In the genomic region with DNA sequence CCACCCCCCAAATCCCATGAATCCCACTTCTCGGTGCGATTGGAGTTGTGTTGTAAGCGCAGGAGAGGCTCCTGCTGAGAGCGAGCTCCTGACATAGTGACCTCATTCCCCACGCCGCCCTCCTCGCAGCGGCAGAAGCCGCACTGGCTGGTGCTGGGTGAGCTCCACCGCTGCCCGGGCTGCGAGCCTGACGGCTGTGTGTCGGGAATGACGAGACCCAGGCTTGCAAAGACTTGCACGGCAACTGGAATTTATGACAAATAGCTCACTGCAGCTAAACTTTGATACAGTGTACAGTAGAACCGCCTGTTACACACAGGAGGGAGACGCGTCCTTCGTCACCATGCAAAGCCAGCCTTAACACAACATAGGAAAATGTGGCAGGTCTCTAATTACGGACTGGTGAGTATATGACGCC, we compare ENCODE assay signal across 8 cellular contexts.
DNase-seq lines count a peak whose midpoint lies in the region; ATAC-seq and TF ChIP-seq lines count a peak whose summit lies in the region.

No MANE protein-coding gene starts in this region.

- no peaks in the 10 kb centered on the region for H3K9me3 ChIP-seq in left ventricle myocardium inferior (replicated peaks)

- H3K4me3 ChIP-seq in left ventricle myocardium inferior (peak overlapping the region; percentile 66), rectal smooth muscle tissue (ENCODE audit: low read length) (peak overlapping the region; percentile 59)

- H3K9ac ChIP-seq in rectal smooth muscle tissue (ENCODE audit: low read length) = no peak overlapping the region

- intact Hi-C loops in left ventricle myocardium inferior (cut with micrococcal nuclease) = no loop called here

- DNase-seq in HEK293T (ENCODE audit: extremely low spot score) (peak; percentile 58), left ventricle myocardium inferior (peak; percentile 77), NCI-H1048 (lab: John Stamatoyannopoulos, UW) (no peak)

- CTCF ChIA-PET in HEK293T (lab: Yijun Ruan, JAX) = interaction anchor here (1.3 kb wide), 1 partner anchor 113 kb away, joined by 6 read pairs; no protein-coding TSS in a partner anchor

- no peak for TF ChIP-seq CTCF in VCaP (conservative IDR thresholded peaks at IDR 0.05)
- no peak for TF ChIP-seq CTCF in left ventricle myocardium inferior (IDR thresholded peaks at IDR 0.05; ENCODE audit: borderline replicate concordance)

- H3K27me3 ChIP-seq in left ventricle myocardium inferior (ENCODE audit: low read depth) (no peaks in the 10 kb centered on the region), rectal smooth muscle tissue (ENCODE audit: control insufficient read depth, insufficient read depth, low read length) (no peaks in the 10 kb centered on the region)

- H3K4me1 ChIP-seq in left ventricle myocardium inferior = peaks cover 73% of the 10 kb centered on the region
- peaks cover 11% of the 10 kb centered on the region for H3K4me1 ChIP-seq in rectal smooth muscle tissue (ENCODE audit: control insufficient read depth, insufficient read depth, low read length)

- H3K27ac ChIP-seq in VCaP = peak overlapping the region; percentile 74
- peak overlapping the region; percentile 94 for H3K27ac ChIP-seq in left ventricle myocardium inferior (replicated peaks)
- H3K27ac ChIP-seq in rectal smooth muscle tissue (ENCODE audit: low read depth, low read length) = peak overlapping the region; percentile 75

- POLR2A ChIA-PET in HEK293T (lab: Yijun Ruan, JAX) = interaction anchor here (0.6 to 4.7 kb wide), 20 partner anchors 8 to 747 kb away, joined by 3 to 43 read pairs (median 3); partner anchors contain the start of genes CENPU and STOX2

- ATAC-seq in GM21717 (IDR thresholded peaks at IDR 0.05; ENCODE audit: unreplicated experiment) = no peak
- no peak for ATAC-seq in GM18868 (IDR thresholded peaks at IDR 0.05; ENCODE audit: unreplicated experiment)
- no peak for ATAC-seq in HG02588 (IDR thresholded peaks at IDR 0.05; ENCODE audit: unreplicated experiment)

- H3K36me3 ChIP-seq in left ventricle myocardium inferior = no peaks in the 10 kb centered on the region
- no peaks in the 10 kb centered on the region for H3K36me3 ChIP-seq in rectal smooth muscle tissue (ENCODE audit: control insufficient read depth, insufficient read depth, low read length)

TF ChIP-seq in HEK293T, 16 proteins besides CTCF, POLR2A, EP300 and RAD21:
- TF ChIP-seq FOXK2 (IDR thresholded peaks at IDR 0.05) = no peak
- TF ChIP-seq PKNOX1 (IDR thresholded peaks at IDR 0.05) = peak; percentile 26; the same call in 1 of the 2 replicates
